ENCODE assay signal across 8 cellular contexts in the genomic region with DNA sequence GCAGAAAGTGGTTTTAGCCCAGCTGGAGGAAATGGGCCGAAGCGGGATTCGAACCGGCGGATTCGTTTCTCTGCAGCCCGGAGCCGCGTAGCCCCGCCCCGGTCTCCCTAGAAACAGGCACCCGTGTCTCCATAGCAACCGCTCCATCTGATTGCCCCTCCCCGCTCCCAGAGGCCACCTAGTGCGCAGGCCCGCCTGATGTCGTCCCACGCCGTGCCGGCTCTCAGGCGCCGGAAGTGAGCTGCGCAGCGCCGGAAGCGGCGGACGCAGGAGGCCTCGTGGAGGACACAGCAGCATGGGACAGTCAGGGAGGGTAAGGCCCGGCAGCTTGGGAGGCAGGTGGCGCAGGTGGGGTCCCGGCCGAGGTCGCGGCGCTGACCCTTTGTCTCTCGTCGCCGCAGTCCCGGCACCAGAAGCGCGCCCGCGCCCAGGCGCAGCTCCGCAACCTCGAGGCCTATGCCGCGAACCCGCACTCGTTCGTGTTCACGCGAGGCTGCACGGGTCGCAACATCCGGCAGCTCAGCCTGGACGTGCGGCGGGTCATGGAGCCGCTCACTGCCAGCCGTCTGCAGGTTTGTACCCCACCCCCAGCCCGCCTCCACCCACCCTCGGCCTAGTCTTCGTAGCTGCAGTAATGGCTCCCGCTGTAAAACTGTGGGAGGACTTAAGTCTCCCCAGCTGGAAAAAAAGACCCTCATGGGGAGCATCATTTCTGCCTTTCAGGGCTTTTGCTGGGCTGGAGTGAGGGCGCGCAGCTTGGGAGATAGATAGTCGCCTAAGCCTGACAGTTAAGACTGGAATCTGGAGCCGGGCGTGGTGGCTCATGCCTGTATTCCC. TPM values are rescaled to one million over a fixed set of nuclear protein-coding genes. Genes with fewer than 3 reads are reported as not detected.
DNase-seq lines count a peak whose midpoint lies in the region; ATAC-seq and FAIRE-seq lines count a peak whose summit lies in the region.

Gene PPAN (plus strand): TSS at position 263 of the 837 bp plus-strand sequence. CDS start 33 bp downstream, at position 296.

- peaks cover 0 to 2% of the 10 kb centered on the region in 2 donors for H3K27me3 Mint-ChIP-seq in CD8-positive, alpha-beta memory T cell

- H3K36me3 Mint-ChIP-seq in CD8-positive, alpha-beta memory T cell, result peaks cover 3 to 43% (median 6%) of the 10 kb centered on the region in 3 donors

- no peaks in the 10 kb centered on the region for H3K9me3 ChIP-seq in CD8-positive, alpha-beta memory T cell (ENCODE audit: low read length)
- H3K9me3 ChIP-seq in effector memory CD4-positive, alpha-beta T cell (ENCODE audit: control insufficient read depth, low read length), result no peaks in the 10 kb centered on the region

- CTCF ChIA-PET in CD8-positive, alpha-beta memory T cell (lab: Charles Lee), result interaction anchor here (1.0 to 14.2 kb wide), 5 partner anchors 7 to 143 kb away, joined by 3 to 194 read pairs (median 7); partner anchors contain the start of gene ANGPTL6
- CTCF ChIA-PET in activated CD8-positive, alpha-beta memory T cell treated with anti-CD3 and anti-CD28 coated beads for 36 hours (lab: Charles Lee), result interaction anchor here (1.3 to 2.1 kb wide), 5 partner anchors 9 to 165 kb away, joined by 4 to 7 read pairs (median 5); partner anchors contain the start of gene ICAM1

- peak within 1 kb of the TSS; percentile 78 to 91 (median 84) for H3K4me3 Mint-ChIP-seq in CD8-positive, alpha-beta memory T cell

- FAIRE-seq in HTR-8/SVneo (lab: Jason Lieb, UNC), result peak; percentile 95

- peaks cover 35% of the 10 kb centered on the region for H3K36me3 ChIP-seq in CD8-positive, alpha-beta memory T cell (ENCODE audit: insufficient read depth, low read length)
- peaks cover 38% of the 10 kb centered on the region for H3K36me3 ChIP-seq in effector memory CD4-positive, alpha-beta T cell (ENCODE audit: control insufficient read depth, insufficient read depth, low read length)

- H3K27ac ChIP-seq in CD8-positive, alpha-beta memory T cell (ENCODE audit: low read depth, low read length), result peak within 1 kb of the TSS; percentile 91
- H3K27ac ChIP-seq in effector memory CD4-positive, alpha-beta T cell (ENCODE audit: insufficient read depth, low read length, poor library complexity, severe bottlenecking), result peak within 1 kb of the TSS; percentile 94

- POLR2A ChIA-PET in CD8-positive, alpha-beta memory T cell (lab: Charles Lee), result interaction anchor here (0.6 to 4.4 kb wide), 5 partner anchors 10 to 174 kb away, joined by 3 to 36 read pairs (median 5); partner anchors contain the start of gene EIF3G
- POLR2A ChIA-PET in activated CD8-positive, alpha-beta memory T cell treated with anti-CD3 and anti-CD28 coated beads for 36 hours (lab: Charles Lee), result interaction anchor here (0.6 to 2.8 kb wide), 5 partner anchors 9 to 544 kb away, joined by 3 to 19 read pairs (median 5); partner anchors contain the start of gene ICAM1

- ATAC-seq in GM21367 (IDR thresholded peaks at IDR 0.05; ENCODE audit: unreplicated experiment), result peak; percentile 42

- H3K27ac Mint-ChIP-seq in CD8-positive, alpha-beta memory T cell, result peak within 1 kb of the TSS; percentile 93 to 99 (median 98)

- H3K4me1 ChIP-seq in CD8-positive, alpha-beta memory T cell (ENCODE audit: insufficient read depth, low read length), result peaks cover 65% of the 10 kb centered on the region
- peaks cover 60% of the 10 kb centered on the region for H3K4me1 ChIP-seq in effector memory CD4-positive, alpha-beta T cell (ENCODE audit: control insufficient read depth, insufficient read depth, low read length, poor library complexity, severe bottlenecking)

- DNase-seq in CD8-positive, alpha-beta memory T cell, result peak; percentile 95 to 99 (median 96)
- DNase-seq in HTR-8/SVneo (ENCODE audit: insufficient read length, low spot score) (peak; percentile 99), NOMO-1 treated with DMSO at 0.1 percent for 48 hours (lab: John Stamatoyannopoulos, UW; ENCODE audit: unreplicated experiment) (peak; percentile 97), medulla oblongata (ENCODE audit: extremely low spot score) (peak; percentile 98)
- DNase-seq in effector memory CD4-positive, alpha-beta T cell, result peak; percentile 94 to 98 (median 96)
- peak; percentile 97 to 99 (median 98) for DNase-seq in stimulated activated CD4-positive, alpha-beta T cell treated with anti-CD3 and anti-CD28 coated beads, TNF-alpha, amount 100 ng/mL, for 48 hours (ENCODE audit: low read depth in 3 of 3)

- H3K9me3 Mint-ChIP-seq in CD8-positive, alpha-beta memory T cell, result peaks cover 0 to 2% (median 0%) of the 10 kb centered on the region in 5 donors

- H3K27me3 ChIP-seq in CD8-positive, alpha-beta memory T cell (ENCODE audit: insufficient read depth, low read length, poor library complexity, severe bottlenecking), result no peaks in the 10 kb centered on the region
- H3K27me3 ChIP-seq in effector memory CD4-positive, alpha-beta T cell (replicated peaks; ENCODE audit: control insufficient read depth, insufficient read depth, low read length, poor library complexity, severe bottlenecking), result no peaks in the 10 kb centered on the region

- H3K4me3 ChIP-seq in CD8-positive, alpha-beta memory T cell (ENCODE audit: low read length), result peak within 1 kb of the TSS; percentile 63
- peak within 1 kb of the TSS; percentile 51 for H3K4me3 ChIP-seq in effector memory CD4-positive, alpha-beta T cell (ENCODE audit: insufficient read depth, low read depth, low read length, poor library complexity, severe bottlenecking)

- peaks cover 50 to 82% (median 62%) of the 10 kb centered on the region in 3 donors for H3K4me1 Mint-ChIP-seq in CD8-positive, alpha-beta memory T cell

RNA-seq across cellular contexts. Expression of gene PPAN, which starts in this region (rescaled TPM):
- 100 to 1,000 TPM; 273 to 284 TPM for total RNA-seq in CD8-positive, alpha-beta memory T cell
- 47.4 TPM for polyA plus RNA-seq in CD8-positive, alpha-beta memory T cell
- total RNA-seq in activated CD8-positive, alpha-beta memory T cell treated with anti-CD3 and anti-CD28 coated beads for 36 hours, result 100 to 1,000 TPM; 294 to 298 TPM

Comparison
In these comparisons a context has a peak if more than half of its experiments do, and no peak if none do; other contexts are left out.
1. Peak in every context shown above with its lines: DNase-seq, ATAC-seq, H3K4me3 ChIP-seq and H3K27ac ChIP-seq.